Comparison of ENCODE assay signal across 5 cellular contexts in genomic region chr16:61418802-61419201, GRCh38.
A peak's percentile ranks its signal among the peaks of the same experiment; 100 is the strongest.
DNase-seq lines count a peak whose midpoint lies in the region; ATAC-seq and TF ChIP-seq lines count a peak whose summit lies in the region.
"Not testable (repeated sequence)": the region's sequence is repeated elsewhere in the genome, so short reads cannot be mapped to it uniquely, and the experiment has no call there.

No MANE protein-coding gene starts in this region.

- CTCF ChIA-PET in CD4-positive, alpha-beta T cell (lab: Charles Lee); HEK293 (lab: Yijun Ruan, JAX); WTC11 (lab: Charles Lee); activated CD8-positive, alpha-beta T cell treated with anti-CD3 and anti-CD28 coated beads for 36 hours (lab: Charles Lee): not testable (repeated sequence)

- H3K4me3 ChIP-seq in HEK293 (ENCODE audit: low read depth, low read length); endodermal cell (ENCODE audit: low read length): not testable (repeated sequence)

- not testable (repeated sequence) for H3K27ac ChIP-seq in CD4-positive, alpha-beta T cell (ENCODE audit: low read depth, low read length); HEK293 (ENCODE audit: extremely low read depth, low read depth, low read length); endodermal cell (ENCODE audit: low read depth, low read length)

- H3K27me3 Mint-ChIP-seq in CD4-positive, alpha-beta T cell; WTC11 (ENCODE audit: low read depth); activated CD8-positive, alpha-beta T cell treated with anti-CD3 and anti-CD28 coated beads for 36 hours; endodermal cell (ENCODE audit: insufficient read depth): not testable (repeated sequence)

- not testable (repeated sequence) for H3K4me1 Mint-ChIP-seq in CD4-positive, alpha-beta T cell (ENCODE audit: low read depth); WTC11; activated CD8-positive, alpha-beta T cell treated with anti-CD3 and anti-CD28 coated beads for 36 hours (ENCODE audit: low read depth)
- H3K4me1 Mint-ChIP-seq in endodermal cell = peaks cover 12% of the 10 kb centered on the region

- H3K9me3 Mint-ChIP-seq in CD4-positive, alpha-beta T cell = peaks cover 13% of the 10 kb centered on the region
- H3K9me3 Mint-ChIP-seq in WTC11; activated CD8-positive, alpha-beta T cell treated with anti-CD3 and anti-CD28 coated beads for 36 hours; endodermal cell: not testable (repeated sequence)

- H3K9me3 ChIP-seq in CD4-positive, alpha-beta T cell (ENCODE audit: control insufficient read depth, low read length); HEK293 (ENCODE audit: control insufficient read depth, insufficient read depth, low read depth, low read length); endodermal cell (ENCODE audit: control insufficient read depth, low read length): not testable (repeated sequence)

- peak; percentile 37 for TF ChIP-seq CTCF in CD4-positive, alpha-beta T cell (IDR thresholded peaks at IDR 0.05)
- TF ChIP-seq CTCF in HEK293 (tag by site-specific recombination; IDR thresholded peaks at IDR 0.05); WTC11 (IDR thresholded peaks at IDR 0.05); endodermal cell (conservative IDR thresholded peaks at IDR 0.05): not testable (repeated sequence)
- peak; percentile 33 for TF ChIP-seq CTCF in activated CD8-positive, alpha-beta T cell treated with anti-CD3 and anti-CD28 coated beads for 36 hours (IDR thresholded peaks at IDR 0.05)

- H3K4me3 Mint-ChIP-seq in CD4-positive, alpha-beta T cell; WTC11; activated CD8-positive, alpha-beta T cell treated with anti-CD3 and anti-CD28 coated beads for 36 hours; endodermal cell: not testable (repeated sequence)

- not testable (repeated sequence) for H3K36me3 Mint-ChIP-seq in CD4-positive, alpha-beta T cell (ENCODE audit: low read depth); WTC11; activated CD8-positive, alpha-beta T cell treated with anti-CD3 and anti-CD28 coated beads for 36 hours (ENCODE audit: low read depth); endodermal cell (ENCODE audit: low read depth)

- DNase-seq in CD4-positive, alpha-beta T cell; WTC11 (ENCODE audit: low spot score); activated CD8-positive, alpha-beta T cell treated with anti-CD3 and anti-CD28 coated beads for 36 hours; endodermal cell: not testable (repeated sequence)

- not testable (repeated sequence) for H3K4me1 ChIP-seq in HEK293 (ENCODE audit: control insufficient read depth, insufficient read depth, low read length); endodermal cell (ENCODE audit: control insufficient read depth, insufficient read depth, low read length)

- not testable (repeated sequence) for H3K27ac Mint-ChIP-seq in CD4-positive, alpha-beta T cell; WTC11; activated CD8-positive, alpha-beta T cell treated with anti-CD3 and anti-CD28 coated beads for 36 hours
- H3K27ac Mint-ChIP-seq in endodermal cell = peak overlapping the region; percentile 21

- not testable (repeated sequence) for H3K9ac ChIP-seq in endodermal cell (ENCODE audit: extremely low read depth, low read length, poor library complexity, severe bottlenecking)

- H3K36me3 ChIP-seq in HEK293 (ENCODE audit: control insufficient read depth in 2 of 2, insufficient read depth in 1 of 2, low read length in 2 of 2); endodermal cell (ENCODE audit: control insufficient read depth, insufficient read depth, low read length): not testable (repeated sequence)

- POLR2A ChIA-PET in CD4-positive, alpha-beta T cell (lab: Charles Lee); HEK293 (lab: Yijun Ruan, JAX); WTC11 (lab: Charles Lee); activated CD8-positive, alpha-beta T cell treated with anti-CD3 and anti-CD28 coated beads for 36 hours (lab: Charles Lee): not testable (repeated sequence)

- not testable (repeated sequence) for H3K27me3 ChIP-seq in CD4-positive, alpha-beta T cell (ENCODE audit: control insufficient read depth, insufficient read depth, low read length); endodermal cell (ENCODE audit: control insufficient read depth, insufficient read depth, low read length, poor library complexity, severe bottlenecking)

- intact Hi-C loops in CD4-positive, alpha-beta T cell (cut with DNase I, micrococcal nuclease); activated CD8-positive, alpha-beta T cell treated with anti-CD3 and anti-CD28 coated beads for 36 hours (cut with micrococcal nuclease): not testable (repeated sequence)

- not testable (repeated sequence) for ATAC-seq in CD4-positive, alpha-beta T cell (ENCODE audit: poor library complexity); WTC11; activated CD8-positive, alpha-beta T cell treated with anti-CD3 and anti-CD28 coated beads for 36 hours

TF ChIP-seq in HEK293, 187 proteins besides CTCF, POLR2A, EP300 and RAD21:
- TF ChIP-seq PRDM1 (tag by site-specific recombination; IDR thresholded peaks at IDR 0.05) = peak; percentile 99
TF ChIP-seq in HEK293: peak in this region for 1; not testable (repeated sequence) for 186.

TF ChIP-seq in WTC11, 78 proteins besides CTCF, POLR2A, EP300 and RAD21:
- TF ChIP-seq ZNF512 (CRISPR knock-in tag; IDR thresholded peaks at IDR 0.05; ENCODE audit: borderline replicate concordance) = 0 out of 2 replicates have a peak, but pooled peaks have one; percentile 13
